Comparison of ENCODE assay signal across 8 cellular contexts in the genomic region with DNA sequence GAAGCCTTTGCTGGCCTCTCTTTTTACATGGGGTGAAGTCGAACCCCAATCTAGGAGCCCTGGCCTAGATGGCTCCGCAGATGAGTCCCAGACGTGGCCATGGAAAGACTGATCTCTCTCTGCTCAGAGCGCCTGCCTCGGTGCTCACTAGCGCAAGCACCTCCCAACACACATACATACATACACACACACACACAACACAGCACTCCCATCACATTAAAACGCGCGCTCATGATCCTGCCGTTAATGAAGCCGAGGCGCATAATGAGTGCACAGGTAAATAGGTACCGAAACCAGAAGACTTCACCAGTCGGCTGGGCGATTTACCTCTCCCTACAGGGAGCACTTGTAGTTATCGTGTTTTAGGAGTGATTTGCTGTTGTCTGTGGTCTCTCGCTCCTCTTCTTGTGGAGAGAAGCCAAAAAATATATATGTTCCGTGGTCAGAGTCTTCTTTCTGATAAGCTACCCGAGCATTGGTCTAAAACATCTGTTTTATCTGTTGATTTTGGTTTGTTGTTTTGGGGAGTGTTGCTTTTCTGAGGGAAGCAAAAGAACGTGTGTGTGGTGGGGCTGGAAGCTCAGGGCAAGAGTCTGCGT.
DNase-seq lines count a peak whose midpoint lies in the region; ATAC-seq and TF ChIP-seq lines count a peak whose summit lies in the region.

No MANE protein-coding gene starts in this region.

- H3K27me3 ChIP-seq in HUES6 (ENCODE audit: control insufficient read depth, insufficient read depth, low read length) (peaks cover 100% of the 10 kb centered on the region), testis (no peaks in the 10 kb centered on the region)

- peaks cover 95% of the 10 kb centered on the region for H3K27me3 Mint-ChIP-seq in activated naive CD8-positive, alpha-beta T cell treated with anti-CD3 and anti-CD28 coated beads for 36 hours

- peak; percentile 89 for DNase-seq in DMS53 (lab: John Stamatoyannopoulos, UW)
- DNase-seq in activated naive CD8-positive, alpha-beta T cell treated with anti-CD3 and anti-CD28 coated beads for 36 hours, result no peak
- DNase-seq in left kidney (ENCODE audit: low read depth, low spot score), result peak; percentile 61
- peak; percentile 30 for DNase-seq in testis
- no peak for DNase-seq in NCI-H446 treated with DMSO at 0.1 percent for 48 hours (lab: John Stamatoyannopoulos, UW)

- peak overlapping the region; percentile 61 for H3K9ac ChIP-seq in HUES6 (ENCODE audit: low read length)

- H3K36me3 ChIP-seq in HUES6 (ENCODE audit: control insufficient read depth, insufficient read depth, low read length), result no peaks in the 10 kb centered on the region
- no peaks in the 10 kb centered on the region for H3K36me3 ChIP-seq in testis (ENCODE audit: low read depth, missing control alignments)

- H3K4me3 ChIP-seq in HUES6 (ENCODE audit: low read depth, low read length) (peak overlapping the region; percentile 66), testis (peak overlapping the region; percentile 9 to 54)

- H3K4me1 ChIP-seq in HUES6 (ENCODE audit: control insufficient read depth, insufficient read depth, low read length) (peaks cover 53% of the 10 kb centered on the region), testis (no peaks in the 10 kb centered on the region)

- peak overlapping the region; percentile 68 for H3K4me3 Mint-ChIP-seq in activated naive CD8-positive, alpha-beta T cell treated with anti-CD3 and anti-CD28 coated beads for 36 hours

- H3K4me1 Mint-ChIP-seq in activated naive CD8-positive, alpha-beta T cell treated with anti-CD3 and anti-CD28 coated beads for 36 hours, result peaks cover 22% of the 10 kb centered on the region

- peaks cover 13% of the 10 kb centered on the region for H3K36me3 Mint-ChIP-seq in activated naive CD8-positive, alpha-beta T cell treated with anti-CD3 and anti-CD28 coated beads for 36 hours

- H3K27ac Mint-ChIP-seq in activated naive CD8-positive, alpha-beta T cell treated with anti-CD3 and anti-CD28 coated beads for 36 hours, result peak overlapping the region; percentile 9

- peaks cover 11% of the 10 kb centered on the region for H3K9me3 Mint-ChIP-seq in activated naive CD8-positive, alpha-beta T cell treated with anti-CD3 and anti-CD28 coated beads for 36 hours

- no peak overlapping the region for H3K27ac ChIP-seq in HUES6 (ENCODE audit: low read depth, low read length)
- no peak overlapping the region for H3K27ac ChIP-seq in testis

- WGBS in testis, 2 donors, result 9 to 10% methylated on average over 18 to 21 of the region's 21 CpGs

- no peaks in the 10 kb centered on the region for H3K9me3 ChIP-seq in HUES6 (ENCODE audit: control insufficient read depth, insufficient read depth, low read depth, low read length)
- H3K9me3 ChIP-seq in testis, result no peaks in the 10 kb centered on the region

- intact Hi-C loops in testis (cut with DNase I; ENCODE audit: low total_unique reads), result no loop called here

- no peak for TF ChIP-seq CTCF in testis (IDR thresholded peaks at IDR 0.05)

- ATAC-seq in GM21367 (IDR thresholded peaks at IDR 0.05; ENCODE audit: unreplicated experiment) (peak; percentile 12), esophagus mucosa (no peak)

- no peak for TF ChIP-seq POLR2A in testis (IDR thresholded peaks at IDR 0.05)

Comparison
In these comparisons a context has a peak if more than half of its experiments do, and no peak if none do; other contexts are left out.
1. DNase-seq: peak in DMS53 (single experiment), left kidney (single experiment) and testis (single experiment); none in activated naive CD8-positive, alpha-beta T cell treated with anti-CD3 and anti-CD28 coated beads for 36 hours (single experiment) and NCI-H446 treated with DMSO at 0.1 percent for 48 hours (single experiment).